12 cellular contexts compared by ENCODE assay signal in the genomic region with DNA sequence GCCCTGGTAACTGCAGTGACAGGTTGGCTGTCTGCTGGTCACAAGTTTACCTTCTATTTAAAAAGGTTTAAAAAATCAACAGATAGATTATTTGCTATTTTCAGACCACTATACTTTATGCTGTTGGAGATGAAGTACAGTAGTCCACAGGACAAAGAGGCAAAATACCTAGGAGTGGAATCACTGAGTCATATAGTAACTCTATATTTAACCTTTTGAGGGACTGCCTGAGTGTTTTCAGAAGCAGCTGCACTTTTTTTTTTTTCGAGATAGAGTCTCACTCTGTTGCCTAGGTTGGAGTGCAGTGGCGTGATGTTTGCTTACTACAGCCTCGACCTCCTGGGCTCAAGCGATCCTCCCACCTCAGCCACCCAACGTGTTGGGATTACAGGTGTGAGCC. TPM values are rescaled to one million over a fixed set of nuclear protein-coding genes. Genes with fewer than 3 reads are reported as not detected.
DNase-seq lines count a peak whose midpoint lies in the region; ATAC-seq lines count a peak whose summit lies in the region.
"Had no signal": no experiment of that assay in that cellular context is flagged by ENCODE, and none has a peak within 500 bp of the region (broad histone marks: within the 10 kb centered on the region; RNA-seq: fewer than 3 reads in every experiment).

No MANE protein-coding gene starts in this region.

- H3K9me3 Mint-ChIP-seq in activated T-helper 1 cell treated with anti-CD3 and anti-CD28 coated beads, Interleukin-12 subunit alpha, Interleukin-12 subunit beta, Interleukin-2, Interleukin-4 antibody, amounts not matched to agents 30 ng/mL and 10 ng/mL and 1 ng/mL, durations not matched to agents 14 hours and 24 hours and 36 hours: no peaks in the 10 kb centered on the region
- H3K9me3 Mint-ChIP-seq: effector memory CD8-positive, alpha-beta T cell had no signal

- DNase-seq in activated T-helper 1 cell treated with anti-CD3 and anti-CD28 coated beads, Interleukin-12 subunit alpha, Interleukin-12 subunit beta, Interleukin-2, Interleukin-4 antibody, amounts not matched to agents 30 ng/mL and 10 ng/mL and 1 ng/mL, durations not matched to agents 14 hours and 24 hours and 36 hours (ENCODE audit: low spot score): no peak
- no peak for DNase-seq in dermis blood vessel endothelial cell
- no peak for DNase-seq in 8988T
- no peak for DNase-seq in NCI-H1930 (lab: John Stamatoyannopoulos, UW)
- DNase-seq in NCI-H345 treated with DMSO at 0.1 percent for 48 hours (lab: John Stamatoyannopoulos, UW; ENCODE audit: unreplicated experiment): no peak
- DNase-seq: effector memory CD8-positive, alpha-beta T cell; NCI-H2029; stimulated activated CD8-positive, alpha-beta memory T cell treated with anti-CD3 and anti-CD28 coated beads, Interleukin-4, amount 100 ng/mL, for 48 hours had no signal

- H3K36me3 Mint-ChIP-seq in activated T-helper 1 cell treated with anti-CD3 and anti-CD28 coated beads, Interleukin-12 subunit alpha, Interleukin-12 subunit beta, Interleukin-2, Interleukin-4 antibody, amounts not matched to agents 30 ng/mL and 10 ng/mL and 1 ng/mL, durations not matched to agents 14 hours and 24 hours and 36 hours (ENCODE audit: low read depth): peaks cover 72% of the 10 kb centered on the region

- intact Hi-C loops in activated T-helper 1 cell treated with anti-CD3 and anti-CD28 coated beads, Interleukin-12 subunit alpha, Interleukin-12 subunit beta, Interleukin-2, Interleukin-4 antibody, amounts not matched to agents 30 ng/mL and 10 ng/mL and 1 ng/mL, durations not matched to agents 14 hours and 24 hours and 36 hours (cut with micrococcal nuclease): loop anchor here (1.0 kb wide), 2 partner anchors 11 to 12 kb away; no protein-coding TSS in a partner anchor

- peaks cover 74% of the 10 kb centered on the region for H3K4me1 Mint-ChIP-seq in activated T-helper 1 cell treated with anti-CD3 and anti-CD28 coated beads, Interleukin-12 subunit alpha, Interleukin-12 subunit beta, Interleukin-2, Interleukin-4 antibody, amounts not matched to agents 30 ng/mL and 10 ng/mL and 1 ng/mL, durations not matched to agents 14 hours and 24 hours and 36 hours (ENCODE audit: low read depth)

- peak; percentile 51 for ATAC-seq in GM18508 (IDR thresholded peaks at IDR 0.05; ENCODE audit: insufficient read depth, unreplicated experiment)
- peak; percentile 91 for ATAC-seq in GM19395 (IDR thresholded peaks at IDR 0.05; ENCODE audit: unreplicated experiment)
- peak; percentile 86 for ATAC-seq in HG02938 (IDR thresholded peaks at IDR 0.05; ENCODE audit: unreplicated experiment)
- ATAC-seq: effector memory CD8-positive, alpha-beta T cell; Panc1 had no signal

- H3K27ac Mint-ChIP-seq in activated T-helper 1 cell treated with anti-CD3 and anti-CD28 coated beads, Interleukin-12 subunit alpha, Interleukin-12 subunit beta, Interleukin-2, Interleukin-4 antibody, amounts not matched to agents 30 ng/mL and 10 ng/mL and 1 ng/mL, durations not matched to agents 14 hours and 24 hours and 36 hours: peak overlapping the region; percentile 75

- no peaks in the 10 kb centered on the region for H3K27me3 Mint-ChIP-seq in activated T-helper 1 cell treated with anti-CD3 and anti-CD28 coated beads, Interleukin-12 subunit alpha, Interleukin-12 subunit beta, Interleukin-2, Interleukin-4 antibody, amounts not matched to agents 30 ng/mL and 10 ng/mL and 1 ng/mL, durations not matched to agents 14 hours and 24 hours and 36 hours (ENCODE audit: insufficient read depth)
- H3K27me3 Mint-ChIP-seq: effector memory CD8-positive, alpha-beta T cell had no signal

- H3K4me3 Mint-ChIP-seq in activated T-helper 1 cell treated with anti-CD3 and anti-CD28 coated beads, Interleukin-12 subunit alpha, Interleukin-12 subunit beta, Interleukin-2, Interleukin-4 antibody, amounts not matched to agents 30 ng/mL and 10 ng/mL and 1 ng/mL, durations not matched to agents 14 hours and 24 hours and 36 hours: peak overlapping the region; percentile 53
- H3K4me3 Mint-ChIP-seq: effector memory CD8-positive, alpha-beta T cell had no signal

RNA-seq across cellular contexts. Expression of a gene that starts 11.7 kb away (rescaled TPM):
- total RNA-seq in activated T-helper 1 cell treated with anti-CD3 and anti-CD28 coated beads, Interleukin-12 subunit alpha, Interleukin-12 subunit beta, Interleukin-2, Interleukin-4 antibody, amounts not matched to agents 30 ng/mL and 10 ng/mL and 1 ng/mL, durations not matched to agents 14 hours and 24 hours and 36 hours: 80.7 and 82.3 TPM in 2 replicates
- 80.3 and 82.5 TPM in 2 replicates for total RNA-seq in dermis blood vessel endothelial cell

RNA-seq across cellular contexts. Expression of a gene that starts 38.4 kb away (rescaled TPM):
- 47.2 and 47.6 TPM in 2 replicates for total RNA-seq in activated T-helper 1 cell treated with anti-CD3 and anti-CD28 coated beads, Interleukin-12 subunit alpha, Interleukin-12 subunit beta, Interleukin-2, Interleukin-4 antibody, amounts not matched to agents 30 ng/mL and 10 ng/mL and 1 ng/mL, durations not matched to agents 14 hours and 24 hours and 36 hours
- total RNA-seq in dermis blood vessel endothelial cell: 31.0 and 38.2 TPM in 2 replicates
